ENCODE assay signal across 9 cellular contexts in the genomic region with DNA sequence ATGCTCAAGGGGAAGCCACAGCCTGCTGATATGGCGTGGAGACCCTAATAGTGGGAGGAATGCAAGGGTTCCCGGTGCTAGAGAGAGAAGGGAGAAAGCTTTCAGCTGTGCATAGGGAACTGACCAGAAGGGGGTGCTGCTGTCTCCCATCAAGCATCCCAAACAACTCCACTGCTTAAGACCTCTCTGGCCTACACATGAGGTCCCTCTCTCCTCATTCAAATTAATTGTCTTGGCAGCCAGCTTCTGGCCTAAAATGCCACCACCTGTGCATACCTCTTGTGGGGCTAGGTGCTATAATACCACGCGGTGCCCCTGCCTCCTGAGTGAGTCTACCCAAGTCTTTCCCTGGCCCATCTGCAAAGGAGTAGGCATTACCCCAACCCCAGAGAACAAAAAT. TPM values are rescaled to one million over a fixed set of nuclear protein-coding genes. Genes with fewer than 3 reads are reported as not detected.
DNase-seq lines count a peak whose midpoint lies in the region; ATAC-seq, FAIRE-seq and TF ChIP-seq lines count a peak whose summit lies in the region.
"Had no signal": no experiment of that assay in that cellular context is flagged by ENCODE, and none has a peak within 500 bp of the region (broad histone marks: within the 10 kb centered on the region; RNA-seq: fewer than 3 reads in every experiment).

No MANE protein-coding gene starts in this region.

- intact Hi-C loops in right lobe of liver (cut with DNase I): no loop called here

- ATAC-seq in A549 (peak; percentile 28 to 62; a peak in 3 of 6 replicates), right lobe of liver (peak; percentile 57 to 74 (median 66)), HG03520 (IDR thresholded peaks at IDR 0.05; ENCODE audit: unreplicated experiment) (no peak)

- TF ChIP-seq EP300 in A549 (IDR thresholded peaks at IDR 0.05): no peak

- H3K27ac ChIP-seq in A549 (no peak overlapping the region), coronary artery (no peak overlapping the region), right lobe of liver (no peak overlapping the region)

- WGBS in A549 (ENCODE audit: missing lambda C conversion rate): 40% methylated on average over 4 of the region's 4 CpGs
- WGBS in right lobe of liver (ENCODE audit: insufficient coverage, low coverage, low lambda C conversion rate, missing lambda C conversion rate): 57% methylated on average over 4 of the region's 4 CpGs

- H3K4me2 ChIP-seq in A549: no peak overlapping the region

- no peak for TF ChIP-seq POLR2A in A549 (IDR thresholded peaks at IDR 0.05; ENCODE audit: low read length)
- no peak for TF ChIP-seq POLR2A in right lobe of liver (IDR thresholded peaks at IDR 0.05)

- peaks cover 7% of the 10 kb centered on the region; the same call in 2 of the 3 replicates for H3K4me1 ChIP-seq in A549
- H3K4me1 ChIP-seq in right lobe of liver: peaks cover 0 to 23% (median 0%) of the 10 kb centered on the region in 4 donors

- H3K36me3 ChIP-seq in right lobe of liver: no peaks in the 10 kb centered on the region

- H3K4me3 ChIP-seq in A549 (no peak overlapping the region), GM12864 (ENCODE audit: low read depth, low read length) (no peak overlapping the region), coronary artery (no peak overlapping the region), right lobe of liver (no peak overlapping the region)

- POLR2A ChIA-PET in A549 (lab: Yijun Ruan, JAX): interaction anchor here (1.4 kb wide), 1 partner anchor 15 kb away, joined by 7 read pairs; a partner anchor contains a TSS

- CTCF ChIA-PET in A549 (lab: Yijun Ruan, JAX): interaction anchor here (0.7 to 72.1 kb wide), 17 partner anchors 6 to 166 kb away, joined by 3 to 2233 read pairs (median 4); a partner anchor contains a TSS

- H3K27me3 ChIP-seq in right lobe of liver: peaks cover 0 to 6% of the 10 kb centered on the region in 2 donors

- TF ChIP-seq RAD21 in A549 (conservative IDR thresholded peaks at IDR 0.05 in 1 of 2, IDR thresholded peaks at IDR 0.05 in 1 of 2): peak; percentile 57 to 71

- DNase-seq in A549 (ENCODE audit: low read depth in 1 of 2, low spot score in 1 of 2) (peak; percentile 85 to 89), GM12864 (ENCODE audit: low read depth) (peak; percentile 34), NCI-H187 (lab: John Stamatoyannopoulos, UW) (peak; percentile 37 to 64), coronary artery (ENCODE audit: low spot score) (no peak), right lobe of liver (no peak)
- peak in 3 of 4 experiments; percentile 17 to 24 (median 18) for DNase-seq in activated CD4-positive, CD25-positive, alpha-beta regulatory T cell (lab: John Stamatoyannopoulos, UW)
- peak; percentile 23 for DNase-seq in stimulated activated CD8-positive, alpha-beta memory T cell treated with anti-CD3 and anti-CD28 coated beads, Interleukin-7, amount 100 ng/mL, for 24 hours (ENCODE audit: low read depth)

- H3K9me3 ChIP-seq in A549: no peaks in the 10 kb centered on the region
- no peaks in the 10 kb centered on the region for H3K9me3 ChIP-seq in right lobe of liver

- TF ChIP-seq CTCF in A549 (IDR thresholded peaks at IDR 0.05) (peak; percentile 81), GM12864 (IDR thresholded peaks at IDR 0.05; ENCODE audit: low read depth, low read length, missing control alignments) (peak; percentile 92), coronary artery (IDR thresholded peaks at IDR 0.05) (peak; percentile 51), right lobe of liver (IDR thresholded peaks at IDR 0.05) (peak; percentile 63 to 73 (median 66))

- peak; percentile 84 for FAIRE-seq in A549 (lab: Jason Lieb, UNC)

TF ChIP-seq in A549, 52 proteins besides CTCF, POLR2A, EP300 and RAD21:
- TF ChIP-seq ZSCAN20 (CRISPR knock-in tag; IDR thresholded peaks at IDR 0.05): no peak
- peak; percentile 42; the same call in 1 of the 3 replicates for TF ChIP-seq SMC3 (IDR thresholded peaks at IDR 0.05)
TF ChIP-seq in A549: peak in this region for 1.

RNA-seq across cellular contexts. Expression of a gene that starts 14.5 kb away (rescaled TPM):
- polyA plus RNA-seq in A549 (2011; rRNA removed) (43.9 and 44.0 TPM in 2 replicates), A549 (2017; fragmentation: RNase III; extraction: RNeasy Plus Mini Kit Qiagen cat#74134 plus additional on column Dnase treatment) (93.2 to 104 TPM (median 95.2 TPM) in 3 replicates)
- 162 and 207 TPM in 2 replicates for polyA plus RNA-seq in A549 (2012; cell fraction: cytosol; rRNA removed)
- polyA plus RNA-seq in A549 (2012; cell fraction: nucleus; rRNA removed): 139 and 182 TPM in 2 replicates
- 49.7 and 55.6 TPM in 2 replicates for polyA minus RNA-seq in A549 (2011; rRNA and poly(A)+ RNA removed)
- total RNA-seq in right lobe of liver: 10 to 100 TPM in 3 of 6 experiments, 1 to 10 TPM in 3; 9.6 to 11.7 (median 9.9) TPM

RNA-seq across cellular contexts. Expression of a gene that starts 20.6 kb away (rescaled TPM):
- polyA plus RNA-seq in A549 (2011; rRNA removed) (0.25 and 0.37 TPM in 2 replicates), A549 (2017; fragmentation: RNase III; extraction: RNeasy Plus Mini Kit Qiagen cat#74134 plus additional on column Dnase treatment) (1.1 to 1.6 TPM (median 1.2 TPM) in 3 replicates)
- 0.62 and 0.78 TPM in 2 replicates for polyA plus RNA-seq in A549 (2012; cell fraction: cytosol; rRNA removed)
- polyA plus RNA-seq in A549 (2012; cell fraction: nucleus; rRNA removed): 1.0 and 1.4 TPM in 2 replicates
- polyA minus RNA-seq in A549 (2011; rRNA and poly(A)+ RNA removed): 0.49 and 0.50 TPM in 2 replicates
- 1 to 10 TPM in 3 of 6 experiments, under 1 TPM in 3; 0.46 to 2.2 (median 0.97) TPM for total RNA-seq in right lobe of liver
- total RNA-seq: mononuclear cell had no signal

RNA-seq across cellular contexts. Expression of a gene that starts 28.1 kb away (rescaled TPM):
- 0.41 and 0.46 TPM in 2 replicates for polyA plus RNA-seq in A549 (2011; rRNA removed)
- 1.1 and 1.2 TPM in 2 replicates for polyA plus RNA-seq in A549 (2012; cell fraction: cytosol; rRNA removed)
- 4.2 and 4.5 TPM in 2 replicates for polyA plus RNA-seq in A549 (2012; cell fraction: nucleus; rRNA removed)
- 0.89 to 1.4 TPM (median 1.3 TPM) in 3 replicates for polyA plus RNA-seq in A549 (2017; fragmentation: RNase III; extraction: RNeasy Plus Mini Kit Qiagen cat#74134 plus additional on column Dnase treatment)
- polyA minus RNA-seq in A549 (2011; rRNA and poly(A)+ RNA removed): 0.15 and 0.21 TPM in 2 replicates
- not detected for total RNA-seq in right lobe of liver
- total RNA-seq: mononuclear cell had no signal

RNA-seq across cellular contexts. Expression of a gene that starts 33.4 kb away (rescaled TPM):
- polyA plus RNA-seq in A549 (2011; rRNA removed) (35.9 and 42.6 TPM in 2 replicates), A549 (2017; fragmentation: RNase III; extraction: RNeasy Plus Mini Kit Qiagen cat#74134 plus additional on column Dnase treatment) (93.1 to 107 TPM (median 106 TPM) in 3 replicates)
- polyA plus RNA-seq in A549 (2012; cell fraction: cytosol; rRNA removed): 57.6 and 77.1 TPM in 2 replicates
- polyA plus RNA-seq in A549 (2012; cell fraction: nucleus; rRNA removed): 55.5 and 78.2 TPM in 2 replicates
- 49.1 and 52.8 TPM in 2 replicates for polyA minus RNA-seq in A549 (2011; rRNA and poly(A)+ RNA removed)
- 10 to 100 TPM; 27.8 to 43.1 (median 31.6) TPM for total RNA-seq in right lobe of liver

RNA-seq across cellular contexts. Expression of a gene that starts 40.7 kb away (rescaled TPM):
- 0.01 TPM in 1 of 2 replicates, not detected in the other for polyA plus RNA-seq in A549 (2011; rRNA removed)
- under 0.01 TPM in 1 of 2 replicates, not detected in the other for polyA plus RNA-seq in A549 (2012; cell fraction: cytosol; rRNA removed)
- polyA plus RNA-seq in A549 (2012; cell fraction: nucleus; rRNA removed): 0.04 and 0.05 TPM in 2 replicates
- polyA plus RNA-seq in A549 (2017; fragmentation: RNase III; extraction: RNeasy Plus Mini Kit Qiagen cat#74134 plus additional on column Dnase treatment): not detected in 3 replicates
- polyA minus RNA-seq in A549 (2011; rRNA and poly(A)+ RNA removed): not detected in 2 replicates
- total RNA-seq in right lobe of liver: 10 to 100 TPM in 2 of 6 experiments, 1 to 10 TPM in 4; 2.6 to 13.9 (median 5.7) TPM

Comparison
In these comparisons a context has a peak if more than half of its experiments do, and no peak if none do; other contexts are left out.
1. DNase-seq: peak in A549 (2 of 2), GM12864 (single experiment), NCI-H187 (2 of 2), activated CD4-positive, CD25-positive, alpha-beta regulatory T cell (3 of 4) and stimulated activated CD8-positive, alpha-beta memory T cell treated with anti-CD3 and anti-CD28 coated beads, Interleukin-7, amount 100 ng/mL, for 24 hours (single experiment); none in coronary artery (single experiment) and right lobe of liver (0 of 3).
2. Peak in every context shown above with its lines, with median percentiles within 50 percentile points of each other: CTCF ChIP-seq.